ENCODE assay signal across 8 cellular contexts in genomic region chr15:40320931-40321371, GRCh38. TPM values are rescaled to one million over a fixed set of nuclear protein-coding genes. Genes with fewer than 3 reads are reported as not detected.
DNase-seq lines count a peak whose midpoint lies in the region; ATAC-seq, FAIRE-seq and TF ChIP-seq lines count a peak whose summit lies in the region.

No MANE protein-coding gene starts in this region.

- FAIRE-seq in frontal cortex (lab: Jason Lieb, UNC), result no peak

- H3K27me3 ChIP-seq in parathyroid adenoma (ENCODE audit: control insufficient read depth, insufficient read depth, low read length), result no peaks in the 10 kb centered on the region

- H3K4me1 ChIP-seq in parathyroid adenoma, result no peaks in the 10 kb centered on the region

- peak; percentile 80 for TF ChIP-seq CTCF in parathyroid adenoma (IDR thresholded peaks at IDR 0.05)

- no peak overlapping the region for H3K4me2 ChIP-seq in parathyroid adenoma (ENCODE audit: low read length)

- no peak overlapping the region for H3K27ac ChIP-seq in parathyroid adenoma

- no peaks in the 10 kb centered on the region for H3K9me3 ChIP-seq in parathyroid adenoma (ENCODE audit: control insufficient read depth, low read length)

- no peaks in the 10 kb centered on the region for H3K79me2 ChIP-seq in parathyroid adenoma

- H3K4me3 ChIP-seq in parathyroid adenoma (ENCODE audit: low read depth, low read length), result no peak overlapping the region

- H3K36me3 ChIP-seq in parathyroid adenoma (ENCODE audit: control insufficient read depth, insufficient read depth, low read length), result no peaks in the 10 kb centered on the region

- H2AFZ ChIP-seq in parathyroid adenoma, result no peak overlapping the region

- DNase-seq in DMS53 treated with DMSO at 0.1 percent for 48 hours (lab: John Stamatoyannopoulos, UW; ENCODE audit: unreplicated experiment) (peak; percentile 42), HuH-7 (ENCODE audit: low spot score) (peak; percentile 79), OCI-M1 (lab: John Stamatoyannopoulos, UW) (peak; percentile 80), frontal cortex (ENCODE audit: low spot score in 2 of 2) (peak; percentile 67 to 69)
- peak; percentile 60 for DNase-seq in activated naive CD4-positive, alpha-beta T cell treated with Interleukin-2 at 50 U/mL for 16 hours

- no peak overlapping the region for H3K9ac ChIP-seq in parathyroid adenoma

- ATAC-seq in HG02610 (IDR thresholded peaks at IDR 0.05; ENCODE audit: unreplicated experiment) (no peak), HG03039 (IDR thresholded peaks at IDR 0.05; ENCODE audit: unreplicated experiment) (no peak)

RNA-seq across cellular contexts. Expression of gene INAFM2, which starts 2.5 kb away (rescaled TPM):
- 10.6 TPM for total RNA-seq in frontal cortex

RNA-seq across cellular contexts. Expression of gene PLCB2, which starts 13.2 kb away (rescaled TPM):
- 4.1 TPM for total RNA-seq in frontal cortex

RNA-seq across cellular contexts. Expression of gene CCDC9B, which starts 19.8 kb away (rescaled TPM):
- total RNA-seq in frontal cortex, result 0.41 TPM

RNA-seq across cellular contexts. Expression of gene PHGR1, which starts 29.9 kb away (rescaled TPM):
- not detected for total RNA-seq in frontal cortex

RNA-seq across cellular contexts. Expression of gene DISP2, which starts 37.1 kb away (rescaled TPM):
- 5.3 TPM for total RNA-seq in frontal cortex
